Comparison of ENCODE assay signal across 9 cellular contexts in the genomic region with DNA sequence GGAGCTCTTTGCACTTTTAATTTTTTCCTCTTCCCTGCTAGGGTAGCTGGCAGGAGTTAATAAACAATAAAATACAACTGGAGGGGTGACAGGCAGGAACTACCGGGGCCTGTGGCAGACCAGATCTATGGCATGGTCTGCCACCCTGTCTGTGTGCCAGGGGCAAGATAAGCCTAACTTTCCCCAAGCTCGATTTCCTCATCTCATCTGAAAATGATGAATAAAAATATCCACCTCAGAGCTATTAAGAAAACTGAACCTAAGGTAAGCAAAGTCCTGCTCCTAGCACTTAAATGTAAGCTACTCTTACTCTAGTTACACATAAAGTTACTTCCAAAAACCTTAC. TPM values are rescaled to one million over a fixed set of nuclear protein-coding genes. Genes with fewer than 3 reads are reported as not detected.
DNase-seq lines count a peak whose midpoint lies in the region; ATAC-seq and TF ChIP-seq lines count a peak whose summit lies in the region.
"Had no signal": no experiment of that assay in that cellular context is flagged by ENCODE, and none has a peak within 500 bp of the region (broad histone marks: within the 10 kb centered on the region; RNA-seq: fewer than 3 reads in every experiment).

No MANE protein-coding gene starts in this region.

- H3K4me3 ChIP-seq in iPS-18c (ENCODE audit: insufficient read depth, low read depth, low read length): peak overlapping the region; percentile 78; the same call in 1 of the 2 replicates

- no peaks in the 10 kb centered on the region for H3K9me3 Mint-ChIP-seq in activated CD8-positive, alpha-beta T cell treated with anti-CD3 and anti-CD28 coated beads for 36 hours
- H3K9me3 Mint-ChIP-seq in stimulated activated naive CD8-positive, alpha-beta T cell treated with anti-CD3 and anti-CD28 coated beads, Interleukin-15, amount 100 ng/mL, for 72 hours: no peaks in the 10 kb centered on the region

- no peaks in the 10 kb centered on the region for H3K36me3 Mint-ChIP-seq in activated CD8-positive, alpha-beta T cell treated with anti-CD3 and anti-CD28 coated beads for 36 hours (ENCODE audit: low read depth)

- H3K4me3 Mint-ChIP-seq in activated CD8-positive, alpha-beta T cell treated with anti-CD3 and anti-CD28 coated beads for 36 hours: peak overlapping the region; percentile 94
- peak overlapping the region; percentile 91 to 98 for H3K4me3 Mint-ChIP-seq in stimulated activated naive CD8-positive, alpha-beta T cell treated with anti-CD3 and anti-CD28 coated beads, Interleukin-15, amount 100 ng/mL, for 72 hours

- no peak for TF ChIP-seq CTCF in activated CD8-positive, alpha-beta T cell treated with anti-CD3 and anti-CD28 coated beads for 36 hours (IDR thresholded peaks at IDR 0.05)

- H3K27me3 Mint-ChIP-seq in activated CD8-positive, alpha-beta T cell treated with anti-CD3 and anti-CD28 coated beads for 36 hours: no peaks in the 10 kb centered on the region
- H3K27me3 Mint-ChIP-seq in stimulated activated naive CD8-positive, alpha-beta T cell treated with anti-CD3 and anti-CD28 coated beads, Interleukin-15, amount 100 ng/mL, for 72 hours: no peaks in the 10 kb centered on the region

- H3K9me3 ChIP-seq in iPS-18c (ENCODE audit: control insufficient read depth, insufficient read depth, low read length): peaks cover 2% of the 10 kb centered on the region

- CTCF ChIA-PET in activated CD8-positive, alpha-beta T cell treated with anti-CD3 and anti-CD28 coated beads for 36 hours (lab: Charles Lee): interaction anchor here (0.7 to 8.8 kb wide), 14 partner anchors 11 to 416 kb away, joined by 3 to 185 read pairs (median 6); a partner anchor contains a TSS

- intact Hi-C loops in activated CD8-positive, alpha-beta T cell treated with anti-CD3 and anti-CD28 coated beads for 36 hours (cut with micrococcal nuclease): no loop called here

- POLR2A ChIA-PET in activated CD8-positive, alpha-beta T cell treated with anti-CD3 and anti-CD28 coated beads for 36 hours (lab: Charles Lee): interaction anchor here (0.7 to 1.7 kb wide), 4 partner anchors 9 to 492 kb away, joined by 3 to 8 read pairs (median 3); a partner anchor contains a TSS

- ATAC-seq in activated CD8-positive, alpha-beta T cell treated with anti-CD3 and anti-CD28 coated beads for 36 hours: no peak
- ATAC-seq in stimulated activated naive CD8-positive, alpha-beta T cell treated with anti-CD3 and anti-CD28 coated beads, Interleukin-15, amount 100 ng/mL, for 72 hours: no peak
- no peak for ATAC-seq in HG03280 (IDR thresholded peaks at IDR 0.05; ENCODE audit: unreplicated experiment)

- DNase-seq in DMS153 treated with DMSO at 0.1 percent for 48 hours (lab: John Stamatoyannopoulos, UW; ENCODE audit: unreplicated experiment) (peak; percentile 52), DMS153 (lab: John Stamatoyannopoulos, UW) (no peak), glomerular visceral epithelial cell (ENCODE audit: extremely low spot score) (no peak), SHP77 treated with DMSO at 0.1 percent for 48 hours (lab: John Stamatoyannopoulos, UW) (no peak)
- no peak for DNase-seq in activated CD8-positive, alpha-beta T cell treated with anti-CD3 and anti-CD28 coated beads for 36 hours
- no peak for DNase-seq in stimulated activated naive CD8-positive, alpha-beta T cell treated with anti-CD3 and anti-CD28 coated beads, Interleukin-15, amount 100 ng/mL, for 72 hours

- H3K27ac Mint-ChIP-seq in activated CD8-positive, alpha-beta T cell treated with anti-CD3 and anti-CD28 coated beads for 36 hours: peak overlapping the region; percentile 90
- peak overlapping the region; percentile 99 for H3K27ac Mint-ChIP-seq in stimulated activated naive CD8-positive, alpha-beta T cell treated with anti-CD3 and anti-CD28 coated beads, Interleukin-15, amount 100 ng/mL, for 72 hours

- peaks cover 34% of the 10 kb centered on the region for H3K4me1 Mint-ChIP-seq in activated CD8-positive, alpha-beta T cell treated with anti-CD3 and anti-CD28 coated beads for 36 hours (ENCODE audit: low read depth)
- peaks cover 52% of the 10 kb centered on the region for H3K4me1 Mint-ChIP-seq in stimulated activated naive CD8-positive, alpha-beta T cell treated with anti-CD3 and anti-CD28 coated beads, Interleukin-15, amount 100 ng/mL, for 72 hours

RNA-seq across cellular contexts. Expression of a gene that starts 0.9 kb away (rescaled TPM):
- total RNA-seq in activated CD8-positive, alpha-beta T cell treated with anti-CD3 and anti-CD28 coated beads for 36 hours: 10 to 100 TPM; 16.2 to 16.5 TPM

RNA-seq across cellular contexts. Expression of a gene that starts 12.3 kb away (rescaled TPM):
- under 1 TPM; 0.36 to 0.68 TPM for total RNA-seq in activated CD8-positive, alpha-beta T cell treated with anti-CD3 and anti-CD28 coated beads for 36 hours
- total RNA-seq: dermis microvascular lymphatic vessel endothelial cell had no signal

RNA-seq across cellular contexts. Expression of a gene that starts 23.9 kb away (rescaled TPM):
- 10 to 100 TPM; 29.6 to 34.1 TPM for total RNA-seq in activated CD8-positive, alpha-beta T cell treated with anti-CD3 and anti-CD28 coated beads for 36 hours

RNA-seq across cellular contexts. Expression of a gene that starts 28.9 kb away (rescaled TPM):
- 10 to 100 TPM; 67.6 to 75.5 TPM for total RNA-seq in activated CD8-positive, alpha-beta T cell treated with anti-CD3 and anti-CD28 coated beads for 36 hours

RNA-seq across cellular contexts. Expression of a gene that starts 33.1 kb away (rescaled TPM):
- total RNA-seq in activated CD8-positive, alpha-beta T cell treated with anti-CD3 and anti-CD28 coated beads for 36 hours: 10 to 100 TPM; 35.4 to 35.5 TPM
